3 cellular contexts compared by ENCODE assay signal in genomic region chr14:105952826-105953225, GRCh38.
"Had no signal": no experiment of that assay in that cellular context is flagged by ENCODE, and none has a peak within 500 bp of the region (broad histone marks: within the 10 kb centered on the region; RNA-seq: fewer than 3 reads in every experiment).

No MANE protein-coding gene starts in this region.

- ATAC-seq: GM12878 had no signal

- DNase-seq: GDM1, GF-D8 had no signal

- H3K4me3 ChIP-seq: GM12878 had no signal
